Comparison of ENCODE assay signal across 2 cellular contexts in the genomic region with DNA sequence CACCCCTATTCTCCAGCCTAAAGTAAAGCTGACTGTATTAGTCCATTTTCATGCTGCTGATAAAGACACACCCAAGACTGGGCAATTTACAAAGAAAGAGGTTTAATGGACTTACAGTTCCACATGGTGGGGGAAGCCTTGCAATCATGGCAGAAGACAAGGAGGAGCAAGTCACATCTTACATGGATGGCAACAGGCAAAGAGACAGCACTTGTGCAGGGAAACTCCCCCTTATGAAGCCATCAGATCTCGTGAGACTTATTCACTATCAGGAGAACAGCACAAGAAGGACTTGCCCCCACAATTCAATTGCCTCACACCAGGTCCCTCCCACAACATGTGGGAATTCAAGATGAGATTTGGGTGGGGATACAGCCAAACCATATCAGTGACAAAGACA. TPM values are rescaled to one million over a fixed set of nuclear protein-coding genes. Genes with fewer than 3 reads are reported as not detected.
"Had no signal": no experiment of that assay in that cellular context is flagged by ENCODE, and none has a peak within 500 bp of the region (broad histone marks: within the 10 kb centered on the region; RNA-seq: fewer than 3 reads in every experiment).

No MANE protein-coding gene starts in this region.

RNA-seq across cellular contexts. Expression of gene FOXF2, which starts 19.7 kb away (rescaled TPM):
- total RNA-seq: LHCN-M2 had no signal

RNA-seq across cellular contexts. Expression of gene FOXQ1, which starts 57.8 kb away (rescaled TPM):
- total RNA-seq: M059J had no signal
